Comparison of ENCODE assay signal across 8 cellular contexts in the genomic region with DNA sequence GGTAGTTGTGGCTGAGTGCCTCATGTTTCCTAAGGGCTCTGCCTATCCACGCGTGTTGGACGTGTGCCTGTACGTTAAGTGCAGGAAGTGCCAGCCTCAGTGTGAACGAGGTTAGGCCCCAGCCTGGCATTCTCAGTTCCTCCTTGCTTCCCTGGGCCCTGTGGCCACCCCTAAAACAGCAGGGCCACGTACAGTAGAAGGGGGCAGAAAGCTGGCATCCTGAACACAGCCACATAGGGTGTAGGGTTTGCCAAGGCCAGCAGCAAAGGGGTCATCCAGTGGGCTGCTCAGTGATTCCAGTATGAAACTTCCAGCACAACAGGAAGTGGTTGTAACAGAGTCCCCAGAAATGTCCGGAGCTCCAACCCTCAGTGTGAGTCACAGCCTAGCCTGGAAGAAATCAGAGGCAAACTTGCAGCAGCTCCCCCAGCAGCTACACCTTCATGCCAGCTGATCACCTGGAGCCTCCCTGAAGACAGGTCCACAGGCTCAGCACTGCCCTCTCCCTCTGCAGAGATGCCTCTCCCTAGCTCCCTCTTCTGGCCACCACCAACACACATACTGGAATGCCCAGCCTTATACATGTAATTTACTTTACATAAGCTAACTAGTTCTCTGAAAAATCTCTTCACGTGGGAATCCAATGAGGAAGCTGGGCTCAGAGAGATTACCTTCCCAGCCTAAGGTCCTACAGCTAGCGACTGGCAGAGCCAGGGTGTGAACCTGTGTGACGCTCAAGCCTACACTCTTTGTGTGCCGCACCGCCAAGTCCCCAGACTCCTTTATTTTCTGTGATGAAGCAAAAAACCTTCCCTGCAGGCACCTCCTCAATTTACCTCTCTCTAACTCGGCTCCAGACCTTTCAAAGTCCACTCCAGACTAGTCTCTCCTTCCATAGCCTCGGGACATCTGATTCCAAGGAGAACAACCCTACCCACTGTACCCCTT. TPM values are rescaled to one million over a fixed set of nuclear protein-coding genes. Genes with fewer than 3 reads are reported as not detected.
DNase-seq lines count a peak whose midpoint lies in the region; ATAC-seq lines count a peak whose summit lies in the region.

No MANE protein-coding gene starts in this region.

- intact Hi-C loops in right cardiac atrium (cut with DNase I), result loop anchor here (10.0 kb wide), 1 partner anchor 451 kb away; a partner anchor contains a TSS

- H3K9me3 ChIP-seq in adipocyte (ENCODE audit: control insufficient read depth, low read length) (no peaks in the 10 kb centered on the region), right cardiac atrium (ENCODE audit: control insufficient read depth, low read length) (no peaks in the 10 kb centered on the region)

- no peak overlapping the region for H3K4me3 ChIP-seq in adipocyte (ENCODE audit: low read length)
- H3K4me3 ChIP-seq in right cardiac atrium (ENCODE audit: low read length), result no peak overlapping the region
- H3K4me3 ChIP-seq in skeletal muscle cell (ENCODE audit: low read depth, low read length), result no peak overlapping the region

- no peak overlapping the region for H3K9ac ChIP-seq in adipocyte (ENCODE audit: low read length)

- no peaks in the 10 kb centered on the region for H3K27me3 ChIP-seq in adipocyte (replicated peaks; ENCODE audit: control insufficient read depth, insufficient read depth, low read length)
- H3K27me3 ChIP-seq in right cardiac atrium (ENCODE audit: control insufficient read depth, insufficient read depth), result no peaks in the 10 kb centered on the region

- H3K4me1 ChIP-seq in adipocyte (ENCODE audit: control insufficient read depth, insufficient read depth, low read length), result no peaks in the 10 kb centered on the region
- no peaks in the 10 kb centered on the region for H3K4me1 ChIP-seq in right cardiac atrium (ENCODE audit: control insufficient read depth, insufficient read depth, low read length)

- H3K36me3 ChIP-seq in adipocyte (ENCODE audit: control insufficient read depth, insufficient read depth, low read length, severe bottlenecking), result no peaks in the 10 kb centered on the region

- no peak overlapping the region for H3K27ac ChIP-seq in right cardiac atrium (ENCODE audit: low read length)

- ATAC-seq in HG02798 (IDR thresholded peaks at IDR 0.05; ENCODE audit: poor library complexity, unreplicated experiment), result peak; percentile 41
- peak; percentile 63 to 78 for ATAC-seq in right cardiac atrium
- ATAC-seq in GM21529 (IDR thresholded peaks at IDR 0.05; ENCODE audit: unreplicated experiment), result no peak

- DNase-seq in stimulated activated CD4-positive, alpha-beta T cell treated with anti-CD3 and anti-CD28 coated beads, Interleukin-2, amount 100 ng/mL, for 24 hours, result peak; percentile 26 to 27
- DNase-seq in stimulated activated CD4-positive, alpha-beta T cell treated with anti-CD3 and anti-CD28 coated beads, Interleukin-2, amount 100 ng/mL, for 48 hours, result no peak
- DNase-seq in NCI-H82 treated with DMSO at 0.1 percent for 48 hours (lab: John Stamatoyannopoulos, UW; ENCODE audit: unreplicated experiment), result peak; percentile 32
- DNase-seq in adipocyte (ENCODE audit: low read depth), result peak; percentile 48
- peak; percentile 33 to 79 (median 78) for DNase-seq in right cardiac atrium
- DNase-seq in skeletal muscle cell (ENCODE audit: low read depth), result peak; percentile 25

- WGBS in right cardiac atrium, result 48% methylated on average over 14 of the region's 14 CpGs

RNA-seq across cellular contexts. Expression of a gene that starts 26.6 kb away (rescaled TPM):
- total RNA-seq in right cardiac atrium, result not detected
- polyA plus RNA-seq in right cardiac atrium, result not detected

RNA-seq across cellular contexts. Expression of a gene that starts 59.7 kb away (rescaled TPM):
- 1 to 10 TPM; 3.1 to 5.4 (median 5.1) TPM for total RNA-seq in right cardiac atrium
- 0.91 TPM for polyA plus RNA-seq in right cardiac atrium

Comparison
In these comparisons a context has a peak if more than half of its experiments do, and no peak if none do; other contexts are left out.
1. DNase-seq: peak in stimulated activated CD4-positive, alpha-beta T cell treated with anti-CD3 and anti-CD28 coated beads, Interleukin-2, amount 100 ng/mL, for 24 hours (2 of 2), NCI-H82 treated with DMSO at 0.1 percent for 48 hours (single experiment), adipocyte (single experiment), right cardiac atrium (3 of 3) and skeletal muscle cell (single experiment); none in stimulated activated CD4-positive, alpha-beta T cell treated with anti-CD3 and anti-CD28 coated beads, Interleukin-2, amount 100 ng/mL, for 48 hours (0 of 2).